25 cellular contexts compared by ENCODE assay signal in genomic region chr14:85313801-85314207, GRCh38.
A peak's percentile ranks its signal among the peaks of the same experiment; 100 is the strongest.
DNase-seq lines count a peak whose midpoint lies in the region; TF ChIP-seq lines count a peak whose summit lies in the region.
"Had no signal": no experiment of that assay in that cellular context is flagged by ENCODE, and none has a peak within 500 bp of the region (broad histone marks: within the 10 kb centered on the region; RNA-seq: fewer than 3 reads in every experiment).

No MANE protein-coding gene starts in this region.

- peak overlapping the region; percentile 29 for H3K27ac Mint-ChIP-seq in osteocyte (ENCODE audit: unreplicated experiment)
- H3K27ac Mint-ChIP-seq: activated CD8-positive, alpha-beta T cell treated with anti-CD3 and anti-CD28 coated beads, Interleukin-2, amount 10 ng/mL, durations not matched to agents 7 days and 5 days; activated T-cell treated with anti-CD3 and anti-CD28 coated beads, Interleukin-2, amount 50 U/mL, for 24 hours; CD8-positive, alpha-beta T cell had no signal

- DNase-seq in ELR (ENCODE audit: low read depth), result peak; percentile 16
- peak; percentile 92 for DNase-seq in amniotic epithelial cell (ENCODE audit: low read depth)
- DNase-seq in fibroblast of pulmonary artery (ENCODE audit: low read depth), result peak; percentile 16
- DNase-seq in osteocyte (ENCODE audit: extremely low spot score, unreplicated experiment), result no peak
- DNase-seq in NCI-H2081 (lab: John Stamatoyannopoulos, UW), result no peak
- DNase-seq in SW480 (ENCODE audit: low spot score), result no peak
- DNase-seq in stimulated activated naive CD4-positive, alpha-beta T cell (lab: John Stamatoyannopoulos, UW), result no peak
- DNase-seq in stimulated activated CD8-positive, alpha-beta memory T cell treated with anti-CD3 and anti-CD28 coated beads, Interleukin-4, amount 100 ng/mL, for 48 hours, result no peak
- DNase-seq: activated CD4-positive, CD25-positive, alpha-beta regulatory T cell; activated CD8-positive, alpha-beta T cell treated with anti-CD3 and anti-CD28 coated beads, Interleukin-2, amount 10 ng/mL, durations not matched to agents 7 days and 5 days; activated naive CD4-positive, alpha-beta T cell; activated T-cell treated with anti-CD3 and anti-CD28 coated beads, Interleukin-2, amount 50 U/mL, for 24 hours; amygdala; CD8-positive, alpha-beta T cell; DMS53; effector CD4-positive, alpha-beta T cell; GOT3; left ventricle myocardium inferior; NCI-H1417; NCI-H2107; NCI-H524 treated with DMSO at 0.1 percent for 48 hours; RPMI8226 had no signal

- H3K4me3 Mint-ChIP-seq in osteocyte (ENCODE audit: unreplicated experiment), result no peak overlapping the region
- H3K4me3 Mint-ChIP-seq: activated CD8-positive, alpha-beta T cell treated with anti-CD3 and anti-CD28 coated beads, Interleukin-2, amount 10 ng/mL, durations not matched to agents 7 days and 5 days; activated T-cell treated with anti-CD3 and anti-CD28 coated beads, Interleukin-2, amount 50 U/mL, for 24 hours; CD8-positive, alpha-beta T cell; central memory CD8-positive, alpha-beta T cell had no signal

- peaks cover 36% of the 10 kb centered on the region for H3K4me1 Mint-ChIP-seq in osteocyte (ENCODE audit: unreplicated experiment)
- H3K4me1 Mint-ChIP-seq: central memory CD8-positive, alpha-beta T cell had no signal

- no peaks in the 10 kb centered on the region for H3K27me3 Mint-ChIP-seq in osteocyte (ENCODE audit: unreplicated experiment)
- H3K27me3 Mint-ChIP-seq: activated T-cell treated with anti-CD3 and anti-CD28 coated beads, Interleukin-2, amount 50 U/mL, for 24 hours; central memory CD8-positive, alpha-beta T cell had no signal

- H3K4me3 ChIP-seq in fibroblast of pulmonary artery (replicated peaks; ENCODE audit: low read depth, low read length), result no peak overlapping the region
- H3K4me3 ChIP-seq: esophagus muscularis mucosa, left ventricle myocardium inferior, right atrium auricular region had no signal

- TF ChIP-seq CTCF in fibroblast of pulmonary artery (IDR thresholded peaks at IDR 0.05; ENCODE audit: low read length, missing control alignments), result no peak
- no peak for TF ChIP-seq CTCF in osteocyte (IDR thresholded peaks at IDR 0.05)

- no peaks in the 10 kb centered on the region for H3K9me3 Mint-ChIP-seq in osteocyte (ENCODE audit: unreplicated experiment)
- H3K9me3 Mint-ChIP-seq: CD8-positive, alpha-beta T cell had no signal

- no peaks in the 10 kb centered on the region for H3K36me3 Mint-ChIP-seq in osteocyte (ENCODE audit: unreplicated experiment)
- H3K36me3 Mint-ChIP-seq: CD8-positive, alpha-beta T cell had no signal

Comparison
In these comparisons a context has a peak if more than half of its experiments do, and no peak if none do; other contexts are left out.
1. DNase-seq: peak in ELR (single experiment), amniotic epithelial cell (single experiment) and fibroblast of pulmonary artery (single experiment); none in osteocyte (single experiment), NCI-H2081 (0 of 2), SW480 (single experiment), stimulated activated naive CD4-positive, alpha-beta T cell (0 of 6) and stimulated activated CD8-positive, alpha-beta memory T cell treated with anti-CD3 and anti-CD28 coated beads, Interleukin-4, amount 100 ng/mL, for 48 hours (single experiment).